11 cellular contexts compared by ENCODE assay signal in the genomic region with DNA sequence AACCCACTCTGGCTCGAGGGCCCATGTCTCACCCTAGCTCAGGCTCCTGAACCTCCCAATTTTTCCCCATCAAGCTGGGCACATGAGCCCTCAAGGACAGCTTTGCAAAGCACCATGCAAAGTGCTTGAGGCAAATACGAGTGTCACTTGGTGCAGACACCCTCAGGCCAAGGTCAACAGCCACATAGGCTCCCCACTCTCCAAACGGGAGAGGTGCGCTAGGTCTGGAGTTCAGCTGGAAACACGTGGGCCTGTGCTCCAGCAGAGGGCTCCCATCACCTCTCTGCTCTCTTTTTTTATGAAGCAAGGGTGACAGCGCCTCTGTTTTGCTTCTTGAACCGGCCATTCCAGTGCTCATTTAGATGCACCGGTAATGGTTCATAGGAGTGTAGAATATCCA. TPM values are rescaled to one million over a fixed set of nuclear protein-coding genes. Genes with fewer than 3 reads are reported as not detected.
DNase-seq lines count a peak whose midpoint lies in the region; ATAC-seq and TF ChIP-seq lines count a peak whose summit lies in the region.
"Had no signal": no experiment of that assay in that cellular context is flagged by ENCODE, and none has a peak within 500 bp of the region (broad histone marks: within the 10 kb centered on the region; RNA-seq: fewer than 3 reads in every experiment).

No MANE protein-coding gene starts in this region.

- peaks cover 7% of the 10 kb centered on the region; the same call in 1 of the 2 replicates for H3K36me3 ChIP-seq in BLaER1
- H3K36me3 ChIP-seq in PC-3 (ENCODE audit: low read depth, low read length) = no peaks in the 10 kb centered on the region
- H3K36me3 ChIP-seq in hepatocyte (replicated peaks; ENCODE audit: insufficient read depth, low read depth) = no peaks in the 10 kb centered on the region
- H3K36me3 ChIP-seq in trophoblast cell (ENCODE audit: control insufficient read depth in 1 of 2, insufficient read depth in 2 of 2, low read length in 2 of 2) = no peaks in the 10 kb centered on the region
- no peaks in the 10 kb centered on the region for H3K36me3 ChIP-seq in uterus

- DNase-seq in PC-3 (no peak), hepatocyte (ENCODE audit: low spot score) (no peak), trophoblast cell (no peak), uterus (no peak), SHP77 (lab: John Stamatoyannopoulos, UW) (no peak)
- DNase-seq: activated B cell treated with CpG ODN at 0.5 μM for 24 hours; HCEC 1CT; stimulated activated CD4-positive, alpha-beta T cell treated with anti-CD3 and anti-CD28 coated beads, Interleukin-2, amount 100 ng/mL, for 24 hours had no signal

- no peaks in the 10 kb centered on the region for H3K79me1 ChIP-seq in trophoblast cell (ENCODE audit: low read length)

- intact Hi-C loops in PC-3 (cut with micrococcal nuclease) = no loop called here
- intact Hi-C loops in uterus (cut with DNase I; ENCODE audit: low total_unique reads) = no loop called here

- H3K27me3 ChIP-seq in BLaER1 (no peaks in the 10 kb centered on the region), PC-3 (ENCODE audit: low read length) (no peaks in the 10 kb centered on the region), hepatocyte (no peaks in the 10 kb centered on the region), trophoblast cell (ENCODE audit: insufficient read depth, low read length) (no peaks in the 10 kb centered on the region), uterus (no peaks in the 10 kb centered on the region)

- no peak overlapping the region for H2AK5ac ChIP-seq in trophoblast cell (ENCODE audit: low read length)

- peaks cover 78% of the 10 kb centered on the region for H3K4me1 ChIP-seq in BLaER1
- H3K4me1 ChIP-seq in PC-3 (ENCODE audit: insufficient read depth, low read length) = peaks cover 12% of the 10 kb centered on the region
- H3K4me1 ChIP-seq in hepatocyte (ENCODE audit: insufficient read depth) = no peaks in the 10 kb centered on the region
- H3K4me1 ChIP-seq in trophoblast cell (ENCODE audit: control insufficient read depth in 1 of 2, insufficient read depth in 2 of 2, low read length in 2 of 2) = no peaks in the 10 kb centered on the region
- H3K4me1 ChIP-seq in uterus = no peaks in the 10 kb centered on the region

- CTCF ChIA-PET in PC-3 (lab: Charles Lee) = interaction anchor here (1.1 kb wide), 1 partner anchor 202 kb away, joined by 3 read pairs; no protein-coding TSS in a partner anchor

- H2AFZ ChIP-seq in PC-3 (ENCODE audit: low read length) = no peak overlapping the region
- H2AFZ ChIP-seq in hepatocyte = no peak overlapping the region
- H2AFZ ChIP-seq in trophoblast cell (ENCODE audit: insufficient read depth, low read length, poor library complexity) = no peak overlapping the region

- H3K9me2 ChIP-seq in PC-3 (replicated peaks; ENCODE audit: low read length) = no peaks in the 10 kb centered on the region
- no peaks in the 10 kb centered on the region for H3K9me2 ChIP-seq in hepatocyte (replicated peaks; ENCODE audit: insufficient read depth)

- H3K4ac ChIP-seq in trophoblast cell (ENCODE audit: low read depth, low read length) = no peak overlapping the region

- no peak overlapping the region for H4K12ac ChIP-seq in trophoblast cell (ENCODE audit: low read depth, low read length)

- ATAC-seq in PC-3 (no peak), GM21619 (IDR thresholded peaks at IDR 0.05; ENCODE audit: unreplicated experiment) (no peak)

- H4K20me1 ChIP-seq in BLaER1 = no peaks in the 10 kb centered on the region
- no peaks in the 10 kb centered on the region for H4K20me1 ChIP-seq in PC-3 (ENCODE audit: low read length)
- no peaks in the 10 kb centered on the region for H4K20me1 ChIP-seq in hepatocyte (ENCODE audit: insufficient read depth, poor library complexity, severe bottlenecking)

- POLR2A ChIA-PET in PC-3 (lab: Charles Lee; ENCODE audit: unreplicated experiment) = no interaction called here

- TF ChIP-seq CTCF in GM12873 (IDR thresholded peaks at IDR 0.05; ENCODE audit: insufficient read depth, low read depth, low read length, missing control alignments) (peak; percentile 33), PC-3 (conservative IDR thresholded peaks at IDR 0.05; ENCODE audit: low read depth, low read length) (0 out of 2 replicates have a peak, but pooled peaks have one; percentile 10), hepatocyte (IDR thresholded peaks at IDR 0.05; ENCODE audit: poor library complexity) (peak; percentile 7), uterus (IDR thresholded peaks at IDR 0.05) (no peak)

- H4K91ac ChIP-seq in trophoblast cell (ENCODE audit: low read depth, low read length) = no peak overlapping the region

- no peaks in the 10 kb centered on the region for H3K79me2 ChIP-seq in PC-3 (ENCODE audit: low read length)
- no peaks in the 10 kb centered on the region for H3K79me2 ChIP-seq in hepatocyte
- H3K79me2 ChIP-seq in trophoblast cell (ENCODE audit: control insufficient read depth, insufficient read depth, low read length, poor library complexity) = no peaks in the 10 kb centered on the region

- H3K9ac ChIP-seq in BLaER1 (no peak overlapping the region), PC-3 (ENCODE audit: low read length) (no peak overlapping the region), trophoblast cell (ENCODE audit: low read length) (no peak overlapping the region)

- H3K4me3 ChIP-seq in BLaER1 (no peak overlapping the region), PC-3 (ENCODE audit: low read length) (no peak overlapping the region), hepatocyte (no peak overlapping the region), trophoblast cell (ENCODE audit: low read depth, low read length) (no peak overlapping the region), uterus (no peak overlapping the region)

- H2BK120ac ChIP-seq in trophoblast cell (ENCODE audit: insufficient read depth, low read length, poor library complexity) = no peak overlapping the region

- H3K23ac ChIP-seq in trophoblast cell (ENCODE audit: low read length) = no peak overlapping the region

- no peaks in the 10 kb centered on the region for H3F3A ChIP-seq in PC-3 (ENCODE audit: low read length, unreplicated experiment)

- H2BK5ac ChIP-seq in trophoblast cell (ENCODE audit: low read depth, low read length, poor library complexity) = no peak overlapping the region

- H3K9me3 ChIP-seq in BLaER1 (no peaks in the 10 kb centered on the region; the same call in 1 of the 2 replicates), PC-3 (ENCODE audit: low read length) (no peaks in the 10 kb centered on the region), hepatocyte (ENCODE audit: low read depth) (no peaks in the 10 kb centered on the region), trophoblast cell (ENCODE audit: insufficient read depth, low read depth, low read length) (peaks cover 2% of the 10 kb centered on the region), uterus (no peaks in the 10 kb centered on the region)

- H3K14ac ChIP-seq in trophoblast cell (ENCODE audit: low read length) = no peak overlapping the region

- no peak overlapping the region for H2BK12ac ChIP-seq in trophoblast cell (ENCODE audit: low read length)

- TF ChIP-seq POLR2A in uterus (IDR thresholded peaks at IDR 0.05) = no peak

- BruUV-seq in PC-3 (replicated peaks; lab: Mats Ljungman, UMichigan) = no TSS peak

- no peak overlapping the region for H3K18ac ChIP-seq in trophoblast cell (ENCODE audit: low read length)

- no peak overlapping the region for H4K8ac ChIP-seq in trophoblast cell (ENCODE audit: low read depth, low read length)

- no peak overlapping the region for H3K27ac ChIP-seq in BLaER1
- H3K27ac ChIP-seq in PC-3 (ENCODE audit: low read length) = no peak overlapping the region
- no peak overlapping the region for H3K27ac ChIP-seq in hepatocyte
- no peak overlapping the region for H3K27ac ChIP-seq in trophoblast cell (ENCODE audit: low read depth, low read length)
- no peak overlapping the region for H3K27ac ChIP-seq in uterus

- 60% methylated on average over 8 of the region's 8 CpGs for WGBS in hepatocyte (ENCODE audit: low lambda C conversion rate, missing lambda C conversion rate)
- no CpG with 5 or more reads among the region's 8 CpGs for WGBS in trophoblast cell (ENCODE audit: extremely low coverage, insufficient coverage, insufficient read length)

- peak overlapping the region; percentile 7; the same call in 1 of the 2 replicates for H3K4me2 ChIP-seq in BLaER1
- H3K4me2 ChIP-seq in PC-3 (ENCODE audit: low read length) = no peak overlapping the region
- H3K4me2 ChIP-seq in hepatocyte = no peak overlapping the region
- no peak overlapping the region for H3K4me2 ChIP-seq in trophoblast cell (ENCODE audit: low read length)

RNA-seq across cellular contexts. Expression of gene ARHGAP25, which starts 11.9 kb away (rescaled TPM):
- total RNA-seq in PC-3 (2014; rRNA removed) = not detected in 2 replicates
- 0.47 TPM in 1 of 2 replicates, not detected in the other for total RNA-seq in hepatocyte
- 0.12 and 0.21 TPM in 2 replicates for polyA plus RNA-seq in hepatocyte
- 0.60 and 0.64 TPM in 2 replicates for polyA plus RNA-seq in trophoblast cell (2013)
- 10 to 100 TPM in 1 of 4 donors, 1 to 10 TPM in 3; 3.1 to 11.4 (median 6.6) TPM for total RNA-seq in uterus

Comparison
In these comparisons a context has a peak if more than half of its experiments do, and no peak if none do; other contexts are left out.
1. CTCF ChIP-seq: peak in GM12873 (single experiment), PC-3 (single experiment) and hepatocyte (single experiment); none in uterus (0 of 4).